In genomic region chr13:41193469-41193868, GRCh38 we compare ENCODE assay signal across 11 cellular contexts. TPM values are rescaled to one million over a fixed set of nuclear protein-coding genes. Genes with fewer than 3 reads are reported as not detected.
A peak's percentile ranks its signal among the peaks of the same experiment; 100 is the strongest.
DNase-seq lines count a peak whose midpoint lies in the region; ATAC-seq and TF ChIP-seq lines count a peak whose summit lies in the region.
"Had no signal": no experiment of that assay in that cellular context is flagged by ENCODE, and none has a peak within 500 bp of the region (broad histone marks: within the 10 kb centered on the region; RNA-seq: fewer than 3 reads in every experiment).

No MANE protein-coding gene starts in this region.

- peak overlapping the region in 10 of 12 donors; percentile 65 to 92 (median 78) for H3K4me3 ChIP-seq in heart left ventricle
- peak overlapping the region; percentile 49 to 97 for H3K4me3 ChIP-seq in body of pancreas
- peak overlapping the region; percentile 64 for H3K4me3 ChIP-seq in mononuclear cell (ENCODE audit: low read length)
- peak overlapping the region in 3 of 4 donors; percentile 67 to 81 (median 77) for H3K4me3 ChIP-seq in upper lobe of left lung
- no peak overlapping the region for H3K4me3 ChIP-seq in WERI-Rb-1 (ENCODE audit: low read depth, low read length)

- intact Hi-C loops in heart left ventricle (cut with DNase I), result loop anchor here in 5 of 10 donors (5.0 to 10.0 kb wide), 3 partner anchors 61 to 131 kb away; partner anchors contain the start of genes MTRF1 (in 3 of the 5), KBTBD6 (in 2 of the 5) and WBP4 (in 1 of the 5)
- intact Hi-C loops in left cardiac atrium (cut with DNase I), result loop anchor here in 1 of 2 donors (10.0 kb wide), 1 partner anchor 59 kb away; the partner anchor contains the start of gene KBTBD6
- intact Hi-C loops in body of pancreas (cut with DNase I), result no loop called here

- 94 to 97% (median 95%) methylated on average over 12 to 18 of the region's 18 CpGs for WGBS in heart left ventricle, 4 donors
- 91 to 99% methylated on average over 18 of the region's 18 CpGs for WGBS in body of pancreas, 2 donors
- 92 to 97% methylated on average over 5 to 18 of the region's 18 CpGs for WGBS in upper lobe of left lung, 2 donors

- no peak for ATAC-seq in heart left ventricle
- ATAC-seq in left cardiac atrium, result no peak
- no peak for ATAC-seq in body of pancreas
- ATAC-seq in upper lobe of left lung (ENCODE audit: low FRiP score in 2 of 2), result no peak
- no peak for ATAC-seq in HG03520 (IDR thresholded peaks at IDR 0.05; ENCODE audit: unreplicated experiment)

- H3K27ac ChIP-seq in heart left ventricle, result peak overlapping the region in 8 of 12 donors; percentile 83 to 97 (median 92)
- H3K27ac ChIP-seq in body of pancreas, result peak overlapping the region in 1 of 4 donors; percentile 87
- peak overlapping the region in 3 of 4 donors; percentile 88 to 90 (median 89) for H3K27ac ChIP-seq in upper lobe of left lung
- H3K27ac ChIP-seq in WERI-Rb-1, result no peak overlapping the region

- H3K4me1 ChIP-seq in heart left ventricle (peaks cover 0 to 37% (median 17%) of the 10 kb centered on the region in 12 donors), body of pancreas (peaks cover 30% of the 10 kb centered on the region), mononuclear cell (ENCODE audit: insufficient read depth, low read length) (peaks cover 21% of the 10 kb centered on the region), upper lobe of left lung (peaks cover 0 to 23% (median 9%) of the 10 kb centered on the region in 4 donors)

- TF ChIP-seq POLR2A in heart left ventricle (IDR thresholded peaks at IDR 0.05), result no peak
- TF ChIP-seq POLR2A in body of pancreas (IDR thresholded peaks at IDR 0.05), result no peak
- TF ChIP-seq POLR2A in upper lobe of left lung (IDR thresholded peaks at IDR 0.05), result no peak

- no peaks in the 10 kb centered on the region for H3K27me3 ChIP-seq in heart left ventricle
- no peaks in the 10 kb centered on the region for H3K27me3 ChIP-seq in body of pancreas
- no peaks in the 10 kb centered on the region for H3K27me3 ChIP-seq in mononuclear cell (ENCODE audit: insufficient read depth, low read length)
- no peaks in the 10 kb centered on the region for H3K27me3 ChIP-seq in upper lobe of left lung
- no peaks in the 10 kb centered on the region for H3K27me3 ChIP-seq in WERI-Rb-1 (ENCODE audit: insufficient read depth, low read depth, severe bottlenecking)
- H3K27me3 ChIP-seq: thyroid gland had no signal

- no peaks in the 10 kb centered on the region for H3K9me3 ChIP-seq in heart left ventricle
- no peaks in the 10 kb centered on the region for H3K9me3 ChIP-seq in body of pancreas
- no peaks in the 10 kb centered on the region for H3K9me3 ChIP-seq in mononuclear cell (ENCODE audit: low read depth, low read length)
- H3K9me3 ChIP-seq in upper lobe of left lung, result no peaks in the 10 kb centered on the region
- no peaks in the 10 kb centered on the region for H3K9me3 ChIP-seq in WERI-Rb-1 (ENCODE audit: severe bottlenecking)
- H3K9me3 ChIP-seq: thyroid gland had no signal

- no peak for TF ChIP-seq EP300 in upper lobe of left lung (IDR thresholded peaks at IDR 0.05)

- peak in 1 of 5 donors; percentile 20 for DNase-seq in heart left ventricle
- DNase-seq in left cardiac atrium, result no peak
- DNase-seq in body of pancreas, result peak in 1 of 4 donors; percentile 11
- DNase-seq in upper lobe of left lung, result no peak
- no peak for DNase-seq in WERI-Rb-1
- no peak for DNase-seq in stimulated activated CD4-positive, alpha-beta T cell treated with anti-CD3 and anti-CD28 coated beads, Interleukin-2, amount 100 ng/mL, for 48 hours
- DNase-seq: DMS 273 treated with DMSO at 0.1 percent for 48 hours, NCI-H2171 had no signal

- no peak for TF ChIP-seq CTCF in heart left ventricle (IDR thresholded peaks at IDR 0.05)
- TF ChIP-seq CTCF in body of pancreas (IDR thresholded peaks at IDR 0.05), result no peak
- no peak for TF ChIP-seq CTCF in upper lobe of left lung (IDR thresholded peaks at IDR 0.05)
- TF ChIP-seq CTCF in WERI-Rb-1 (IDR thresholded peaks at IDR 0.05; ENCODE audit: low read depth, low read length), result no peak

- no peaks in the 10 kb centered on the region for H3K36me3 ChIP-seq in heart left ventricle
- H3K36me3 ChIP-seq in body of pancreas (replicated peaks in 1 of 2; ENCODE audit: insufficient read depth in 1 of 2, low read depth in 2 of 2), result no peaks in the 10 kb centered on the region
- H3K36me3 ChIP-seq in upper lobe of left lung, result no peaks in the 10 kb centered on the region
- no peaks in the 10 kb centered on the region for H3K36me3 ChIP-seq in WERI-Rb-1
- H3K36me3 ChIP-seq: thyroid gland had no signal

RNA-seq across cellular contexts. Expression of gene KBTBD7, which starts 0.9 kb away (rescaled TPM):
- total RNA-seq in heart left ventricle, result 1 to 10 TPM; 4.2 to 9.1 (median 6.0) TPM
- polyA plus RNA-seq in heart left ventricle, result 1 to 10 TPM; 2.2 to 2.6 TPM
- 1 to 10 TPM; 4.8 to 6.7 TPM for total RNA-seq in left cardiac atrium
- 1 to 10 TPM; 4.9 to 5.3 TPM for total RNA-seq in body of pancreas
- 3.9 TPM for total RNA-seq in mononuclear cell
- total RNA-seq in upper lobe of left lung, result 1 to 10 TPM; 3.6 to 8.9 (median 7.3) TPM
